20 cellular contexts compared by ENCODE assay signal in the genomic region with DNA sequence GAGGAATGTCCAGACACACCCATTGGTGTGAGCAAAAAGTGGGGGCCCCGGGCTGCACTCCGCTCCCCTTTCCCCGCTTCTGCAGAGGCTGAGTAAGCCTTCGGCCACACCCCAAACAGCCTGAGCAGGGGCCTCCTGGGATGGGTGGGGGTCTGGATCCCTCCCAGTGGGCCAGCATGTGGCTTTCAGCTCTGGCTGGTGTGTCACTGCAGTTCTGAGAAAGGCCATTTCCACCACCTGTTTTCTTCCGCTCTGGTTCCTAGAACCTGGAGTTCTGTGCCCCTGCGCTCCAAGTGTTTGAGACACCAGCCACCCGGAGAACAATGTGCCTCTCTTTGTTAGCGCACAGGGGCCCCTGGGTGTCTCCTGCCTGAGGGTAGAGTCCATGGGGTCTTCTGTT. TPM values are rescaled to one million over a fixed set of nuclear protein-coding genes. Genes with fewer than 3 reads are reported as not detected.
"Had no signal": no experiment of that assay in that cellular context is flagged by ENCODE, and none has a peak within 500 bp of the region (broad histone marks: within the 10 kb centered on the region; RNA-seq: fewer than 3 reads in every experiment).

No MANE protein-coding gene starts in this region.

- H3K36me3 ChIP-seq: brain microvascular endothelial cell, ovary had no signal

- H3K4me3 Mint-ChIP-seq: activated naive CD8-positive, alpha-beta T cell treated with anti-CD3 and anti-CD28 coated beads, Interleukin-2, amount 50 U/mL, for 24 hours; memory B cell; naive thymus-derived CD4-positive, alpha-beta T cell; stimulated activated naive B cell treated with anti-CD40 and anti-IgM and Interleukin-4, amounts not matched to agents 10 μg/mL and 1 μg/mL and 100 μg/mL, for 72 hours had no signal

- H3K9me3 ChIP-seq: heart left ventricle, ovary, spleen, upper lobe of right lung had no signal

- H3K9me3 Mint-ChIP-seq: activated naive CD8-positive, alpha-beta T cell treated with anti-CD3 and anti-CD28 coated beads, Interleukin-2, amount 50 U/mL, for 24 hours; immature natural killer cell; memory B cell; naive thymus-derived CD4-positive, alpha-beta T cell; stimulated activated naive B cell treated with anti-CD40 and anti-IgM and Interleukin-4, amounts not matched to agents 10 μg/mL and 1 μg/mL and 100 μg/mL, for 72 hours had no signal

- FAIRE-seq: colon, frontal cortex had no signal

- H3K27me3 Mint-ChIP-seq: activated naive CD8-positive, alpha-beta T cell treated with anti-CD3 and anti-CD28 coated beads, Interleukin-2, amount 50 U/mL, for 24 hours; memory B cell; naive thymus-derived CD4-positive, alpha-beta T cell; stimulated activated naive B cell treated with anti-CD40 and anti-IgM and Interleukin-4, amounts not matched to agents 10 μg/mL and 1 μg/mL and 100 μg/mL, for 72 hours had no signal

- H3K4me1 Mint-ChIP-seq: activated naive CD8-positive, alpha-beta T cell treated with anti-CD3 and anti-CD28 coated beads, Interleukin-2, amount 50 U/mL, for 24 hours had no signal

- DNase-seq: activated CD4-positive, alpha-beta T cell treated with anti-CD3 and anti-CD28 coated beads for 1 hour; activated CD4-positive, alpha-beta T cell treated with anti-CD3 and anti-CD28 coated beads, Interleukin-2, amount 50 U/mL, for 48 hours; activated naive CD8-positive, alpha-beta T cell treated with anti-CD3 and anti-CD28 coated beads, Interleukin-2, amount 50 U/mL, for 24 hours; anterior cingulate cortex; brain microvascular endothelial cell; central memory CD4-positive, alpha-beta T cell; immature natural killer cell; kidney glomerular epithelial cell; left ventricle myocardium superior; naive thymus-derived CD4-positive, alpha-beta T cell; stimulated activated CD4-positive, alpha-beta T cell treated with anti-CD3 and anti-CD28 coated beads, Interleukin-4, amount 100 ng/mL, for 4 hours; stimulated activated naive B cell treated with anti-CD40 and anti-IgM and Interleukin-4, amounts not matched to agents 10 μg/mL and 1 μg/mL and 100 μg/mL, for 72 hours had no signal

- H3K27ac ChIP-seq: brain microvascular endothelial cell, dorsolateral prefrontal cortex, heart left ventricle, ovary, spleen, upper lobe of right lung had no signal

- ATAC-seq: activated naive CD8-positive, alpha-beta T cell treated with anti-CD3 and anti-CD28 coated beads, Interleukin-2, amount 50 U/mL, for 24 hours; heart left ventricle; left ventricle myocardium superior; naive thymus-derived CD4-positive, alpha-beta T cell; stimulated activated naive B cell treated with anti-CD40 and anti-IgM and Interleukin-4, amounts not matched to agents 10 μg/mL and 1 μg/mL and 100 μg/mL, for 72 hours; upper lobe of right lung had no signal

- H3K4me3 ChIP-seq: dorsolateral prefrontal cortex, heart left ventricle, ovary, spleen, upper lobe of right lung had no signal

- H3K4me1 ChIP-seq: heart left ventricle, spleen, upper lobe of right lung had no signal

- H3K27ac Mint-ChIP-seq: activated naive CD8-positive, alpha-beta T cell treated with anti-CD3 and anti-CD28 coated beads, Interleukin-2, amount 50 U/mL, for 24 hours; naive thymus-derived CD4-positive, alpha-beta T cell; stimulated activated naive B cell treated with anti-CD40 and anti-IgM and Interleukin-4, amounts not matched to agents 10 μg/mL and 1 μg/mL and 100 μg/mL, for 72 hours had no signal

- H3K27me3 ChIP-seq: brain microvascular endothelial cell, dorsolateral prefrontal cortex, heart left ventricle, ovary, spleen, upper lobe of right lung had no signal

RNA-seq across cellular contexts. Expression of gene RSPH1, which starts 48.5 kb away (rescaled TPM):
- total RNA-seq: left ventricle myocardium superior had no signal
- polyA plus RNA-seq: naive thymus-derived CD4-positive, alpha-beta T cell had no signal
